Comparison of ENCODE assay signal across 23 cellular contexts in genomic region chr9:18775969-18776368, GRCh38.
"Had no signal": no experiment of that assay in that cellular context is flagged by ENCODE, and none has a peak within 500 bp of the region (broad histone marks: within the 10 kb centered on the region; RNA-seq: fewer than 3 reads in every experiment).

No MANE protein-coding gene starts in this region.

- H3K9me3 ChIP-seq: left lung, mucosa of descending colon, neutrophil, prostate gland, right atrium auricular region, spleen, thoracic aorta had no signal

- H3K36me3 ChIP-seq: left lung, neutrophil, prostate gland, right atrium auricular region, spleen had no signal

- H3K4me1 ChIP-seq: left lung, prostate gland, spleen had no signal

- H3K4me1 Mint-ChIP-seq: activated B cell treated with CpG ODN at 0.5 μM for 24 hours; activated naive CD4-positive, alpha-beta T cell treated with anti-CD3 and anti-CD28 coated beads, Interleukin-2, amount 50 U/mL, for 24 hours; activated naive CD8-positive, alpha-beta T cell treated with anti-CD3 and anti-CD28 coated beads, Interleukin-2, amount 50 U/mL, for 24 hours; central memory CD8-positive, alpha-beta T cell had no signal

- H3K36me3 Mint-ChIP-seq: activated naive CD4-positive, alpha-beta T cell treated with anti-CD3 and anti-CD28 coated beads, Interleukin-2, amount 50 U/mL, for 24 hours; natural killer cell treated with Interleukin-12 subunit alpha and Interleukin-12 subunit beta and Interleukin-15 and Interleukin-18, amount 100 ng/mL, for 72 hours had no signal

- DNase-seq: activated B cell treated with CpG ODN at 0.5 μM for 24 hours; activated CD4-positive, alpha-beta T cell treated with anti-CD3 and anti-CD28 coated beads, Interleukin-2, amount 50 U/mL, for 1 hour; activated CD8-positive, alpha-beta T cell treated with anti-CD3 and anti-CD28 coated beads for 36 hours; activated naive CD8-positive, alpha-beta T cell treated with anti-CD3 and anti-CD28 coated beads, Interleukin-2, amount 50 U/mL, for 24 hours; activated T-cell treated with anti-CD3 and anti-CD28 coated beads, Interleukin-2, amount 50 U/mL, for 48 hours; dermis blood vessel endothelial cell; effector CD8-positive, alpha-beta T cell; left lung; mucosa of descending colon; spleen; stimulated activated naive CD4-positive, alpha-beta T cell; T-helper 2 cell; trophoblast cell had no signal

- H3K9me3 Mint-ChIP-seq: activated B cell treated with CpG ODN at 0.5 μM for 24 hours; activated CD8-positive, alpha-beta T cell treated with anti-CD3 and anti-CD28 coated beads for 36 hours; activated naive CD4-positive, alpha-beta T cell treated with anti-CD3 and anti-CD28 coated beads, Interleukin-2, amount 50 U/mL, for 24 hours; activated naive CD8-positive, alpha-beta T cell treated with anti-CD3 and anti-CD28 coated beads, Interleukin-2, amount 50 U/mL, for 24 hours; activated T-helper 2 cell treated with anti-CD3 and anti-CD28 coated beads, Interferon-gamma antibody, Interleukin-2, Interleukin-4, amounts not matched to agents 10 μg/mL and 5 μg/mL and 100 μg/mL, durations not matched to agents 14 hours and 24 hours and 36 hours; central memory CD8-positive, alpha-beta T cell; natural killer cell treated with Interleukin-12 subunit alpha and Interleukin-12 subunit beta and Interleukin-15 and Interleukin-18, amount 100 ng/mL, for 72 hours had no signal

- H3K27ac Mint-ChIP-seq: activated B cell treated with CpG ODN at 0.5 μM for 24 hours; activated CD8-positive, alpha-beta T cell treated with anti-CD3 and anti-CD28 coated beads for 36 hours; activated naive CD4-positive, alpha-beta T cell treated with anti-CD3 and anti-CD28 coated beads, Interleukin-2, amount 50 U/mL, for 24 hours; activated naive CD8-positive, alpha-beta T cell treated with anti-CD3 and anti-CD28 coated beads, Interleukin-2, amount 50 U/mL, for 24 hours; activated T-helper 2 cell treated with anti-CD3 and anti-CD28 coated beads, Interferon-gamma antibody, Interleukin-2, Interleukin-4, amounts not matched to agents 10 μg/mL and 5 μg/mL and 100 μg/mL, durations not matched to agents 14 hours and 24 hours and 36 hours; natural killer cell treated with Interleukin-12 subunit alpha and Interleukin-12 subunit beta and Interleukin-15 and Interleukin-18, amount 100 ng/mL, for 72 hours had no signal

- H3K4me3 ChIP-seq: left lung, mucosa of descending colon, prostate gland, right atrium auricular region, spleen, thoracic aorta had no signal

- H3K27me3 ChIP-seq: left lung, neutrophil, right atrium auricular region had no signal

- ATAC-seq: activated CD8-positive, alpha-beta T cell treated with anti-CD3 and anti-CD28 coated beads for 36 hours; activated naive CD8-positive, alpha-beta T cell treated with anti-CD3 and anti-CD28 coated beads, Interleukin-2, amount 50 U/mL, for 24 hours; left lung; mucosa of descending colon; natural killer cell treated with Interleukin-12 subunit alpha and Interleukin-12 subunit beta and Interleukin-15 and Interleukin-18, amount 100 ng/mL, for 72 hours; SK-N-SH treated with all-trans-retinoic acid at 6 μM for 48 hours had no signal

- H3K27ac ChIP-seq: epithelial cell of prostate, left lung, neutrophil, prostate gland, right atrium auricular region, spleen, thoracic aorta had no signal

- H3K27me3 Mint-ChIP-seq: activated B cell treated with CpG ODN at 0.5 μM for 24 hours; activated CD8-positive, alpha-beta T cell treated with anti-CD3 and anti-CD28 coated beads for 36 hours; activated naive CD4-positive, alpha-beta T cell treated with anti-CD3 and anti-CD28 coated beads, Interleukin-2, amount 50 U/mL, for 24 hours had no signal

- H3K4me3 Mint-ChIP-seq: activated B cell treated with CpG ODN at 0.5 μM for 24 hours; activated CD8-positive, alpha-beta T cell treated with anti-CD3 and anti-CD28 coated beads for 36 hours; activated naive CD4-positive, alpha-beta T cell treated with anti-CD3 and anti-CD28 coated beads, Interleukin-2, amount 50 U/mL, for 24 hours; activated naive CD8-positive, alpha-beta T cell treated with anti-CD3 and anti-CD28 coated beads, Interleukin-2, amount 50 U/mL, for 24 hours; central memory CD8-positive, alpha-beta T cell; natural killer cell treated with Interleukin-12 subunit alpha and Interleukin-12 subunit beta and Interleukin-15 and Interleukin-18, amount 100 ng/mL, for 72 hours had no signal
